ENCODE assay signal across 8 cellular contexts in the genomic region with DNA sequence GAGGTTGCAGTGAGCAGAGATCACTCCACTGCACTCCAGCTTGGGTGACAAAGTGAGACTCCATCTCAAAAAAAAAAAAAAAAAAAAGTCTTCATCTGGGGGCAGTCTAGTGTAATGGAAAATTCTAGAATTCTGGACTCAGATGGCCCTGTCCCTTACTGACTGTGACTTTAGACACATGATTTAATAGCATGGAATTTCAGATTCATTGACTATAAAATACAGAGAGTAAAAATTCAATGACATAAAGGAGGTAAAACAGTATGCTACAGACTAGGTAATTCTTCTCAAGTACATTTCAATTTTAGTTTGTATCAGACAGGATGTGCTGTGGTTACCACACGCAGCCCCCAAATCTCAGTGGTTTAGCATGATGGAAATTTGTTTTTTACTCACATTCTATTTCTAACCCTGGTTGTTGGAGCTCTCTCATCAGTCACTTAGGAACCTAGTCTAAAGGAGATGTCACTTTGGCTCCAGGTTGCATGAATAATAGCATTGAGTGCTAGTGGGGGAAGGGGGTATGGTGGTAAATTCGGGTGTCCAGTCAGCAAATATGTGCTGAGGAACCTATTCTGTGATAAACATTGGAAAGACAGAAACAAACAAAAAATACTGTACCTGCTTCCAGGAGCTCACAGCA.
DNase-seq lines count a peak whose midpoint lies in the region; ATAC-seq and TF ChIP-seq lines count a peak whose summit lies in the region.

No MANE protein-coding gene starts in this region.

- peak in 4 of 5 donors; percentile 13 to 37 (median 22) for DNase-seq in CD4-positive, alpha-beta memory T cell
- DNase-seq in activated naive CD4-positive, alpha-beta T cell treated with anti-CD3 and anti-CD28 coated beads, Interleukin-2, amount 50 U/mL, for 16 hours: peak; percentile 28
- DNase-seq in head of caudate nucleus: no peak
- DNase-seq in upper lobe of left lung: no peak
- no peak for DNase-seq in midbrain (lab: John Stamatoyannopoulos, UW)
- no peak for DNase-seq in NCI-H1436 (lab: John Stamatoyannopoulos, UW)

- peaks cover 18% of the 10 kb centered on the region for H3K4me1 ChIP-seq in CD4-positive, alpha-beta memory T cell (ENCODE audit: insufficient read depth, low read length)
- H3K4me1 ChIP-seq in upper lobe of left lung: no peaks in the 10 kb centered on the region

- CTCF ChIA-PET in CD4-positive, alpha-beta memory T cell (lab: Charles Lee; ENCODE audit: partially characterized antibody): no interaction called here

- WGBS in upper lobe of left lung, 2 donors: 38 to 39% methylated on average over 2 of the region's 2 CpGs

- ATAC-seq in GM19351 (IDR thresholded peaks at IDR 0.05; ENCODE audit: unreplicated experiment): peak; percentile 89
- peak; percentile 81 for ATAC-seq in HG03095 (IDR thresholded peaks at IDR 0.05; ENCODE audit: unreplicated experiment)
- no peak for ATAC-seq in upper lobe of left lung (ENCODE audit: low FRiP score in 2 of 2)

- peak overlapping the region in 7 of 8 donors; percentile 17 to 73 (median 59) for H3K4me3 Mint-ChIP-seq in CD4-positive, alpha-beta memory T cell

- H3K9me3 ChIP-seq in CD4-positive, alpha-beta memory T cell (ENCODE audit: control insufficient read depth in 1 of 2, low read length in 2 of 2): no peaks in the 10 kb centered on the region
- peaks cover 0 to 5% (median 0%) of the 10 kb centered on the region in 4 donors for H3K9me3 ChIP-seq in upper lobe of left lung

- POLR2A ChIA-PET in CD4-positive, alpha-beta memory T cell (lab: Charles Lee; ENCODE audit: partially characterized antibody): no interaction called here

- no peak for TF ChIP-seq EP300 in upper lobe of left lung (IDR thresholded peaks at IDR 0.05)

- H3K36me3 Mint-ChIP-seq in CD4-positive, alpha-beta memory T cell: peaks cover 8 to 14% of the 10 kb centered on the region in 2 donors

- no peaks in the 10 kb centered on the region for H3K27me3 ChIP-seq in CD4-positive, alpha-beta memory T cell (ENCODE audit: insufficient read depth, low read length)
- no peaks in the 10 kb centered on the region for H3K27me3 ChIP-seq in upper lobe of left lung

- peak overlapping the region in 6 of 7 donors; percentile 1 to 75 (median 66) for H3K27ac Mint-ChIP-seq in CD4-positive, alpha-beta memory T cell

- intact Hi-C loops in CD4-positive, alpha-beta memory T cell (cut with micrococcal nuclease): no loop called here
- intact Hi-C loops in head of caudate nucleus (cut with DNase I): no loop called here

- no peaks in the 10 kb centered on the region for H3K36me3 ChIP-seq in CD4-positive, alpha-beta memory T cell (ENCODE audit: insufficient read depth, low read length)
- no peaks in the 10 kb centered on the region for H3K36me3 ChIP-seq in upper lobe of left lung

- no peaks in the 10 kb centered on the region for H3K27me3 Mint-ChIP-seq in CD4-positive, alpha-beta memory T cell

- H3K9me3 Mint-ChIP-seq in CD4-positive, alpha-beta memory T cell: peaks cover 0 to 14% (median 6%) of the 10 kb centered on the region in 8 donors

- no peak overlapping the region for H3K4me3 ChIP-seq in CD4-positive, alpha-beta memory T cell (ENCODE audit: low read length in 2 of 2)
- H3K4me3 ChIP-seq in upper lobe of left lung: no peak overlapping the region

- TF ChIP-seq CTCF in upper lobe of left lung (IDR thresholded peaks at IDR 0.05): no peak

- no peak overlapping the region for H3K27ac ChIP-seq in CD4-positive, alpha-beta memory T cell (ENCODE audit: low read depth, low read length)
- H3K27ac ChIP-seq in upper lobe of left lung: no peak overlapping the region

- no peak for TF ChIP-seq POLR2A in upper lobe of left lung (IDR thresholded peaks at IDR 0.05)

- peaks cover 14 to 35% (median 21%) of the 10 kb centered on the region in 4 donors for H3K4me1 Mint-ChIP-seq in CD4-positive, alpha-beta memory T cell

Comparison
In these comparisons a context has a peak if more than half of its experiments do, and no peak if none do; other contexts are left out.
1. DNase-seq: peak in CD4-positive, alpha-beta memory T cell (4 of 5) and activated naive CD4-positive, alpha-beta T cell treated with anti-CD3 and anti-CD28 coated beads, Interleukin-2, amount 50 U/mL, for 16 hours (single experiment); none in head of caudate nucleus (0 of 42), upper lobe of left lung (0 of 2), midbrain (single experiment) and NCI-H1436 (single experiment).
2. ATAC-seq: peak in GM19351 (single experiment) and HG03095 (single experiment); none in upper lobe of left lung (0 of 2).